Comparison of ENCODE assay signal across 8 cellular contexts in genomic region chrX:53312946-53313745, GRCh38. TPM values are rescaled to one million over a fixed set of nuclear protein-coding genes. Genes with fewer than 3 reads are reported as not detected.
DNase-seq lines count a peak whose midpoint lies in the region; ATAC-seq, FAIRE-seq and TF ChIP-seq lines count a peak whose summit lies in the region.

No MANE protein-coding gene starts in this region.

- no peaks in the 10 kb centered on the region; the same call in 1 of the 2 replicates for H3K23me2 ChIP-seq in H1 (ENCODE audit: low read depth, low read length)

- no peak overlapping the region for H3K23ac ChIP-seq in H1 (ENCODE audit: insufficient read length)

- no peak for TF ChIP-seq EP300 in H1 (IDR thresholded peaks at IDR 0.05; ENCODE audit: borderline replicate concordance in 1 of 2, low read depth in 2 of 2, low read length in 2 of 2)

- H2BK12ac ChIP-seq in H1 (ENCODE audit: low read depth, low read length), result no peak overlapping the region

- no peaks in the 10 kb centered on the region for H3K36me3 ChIP-seq in CD8-positive, alpha-beta T cell (ENCODE audit: insufficient read depth, low read length)
- H3K36me3 ChIP-seq in H1 (ENCODE audit: control insufficient read depth in 2 of 4, insufficient read depth in 4 of 4, low read length in 3 of 4), result no peaks in the 10 kb centered on the region

- no peaks in the 10 kb centered on the region for H3K27me3 ChIP-seq in CD8-positive, alpha-beta T cell (ENCODE audit: insufficient read depth, low read length)
- no peaks in the 10 kb centered on the region for H3K27me3 ChIP-seq in H1 (replicated peaks in 1 of 4; ENCODE audit: control insufficient read depth in 3 of 4, extremely low read depth in 1 of 4, insufficient read depth in 3 of 4, low read length in 3 of 4)

- no peak overlapping the region for H4K91ac ChIP-seq in H1 (replicated peaks; ENCODE audit: insufficient read length, low read length)

- H3K14ac ChIP-seq in H1 (ENCODE audit: insufficient read length), result no peak overlapping the region

- peaks cover 2% of the 10 kb centered on the region for H3K27me3 Mint-ChIP-seq in CD8-positive, alpha-beta T cell (ENCODE audit: low read depth)
- peaks cover 2% of the 10 kb centered on the region for H3K27me3 Mint-ChIP-seq in activated CD8-positive, alpha-beta T cell treated with anti-CD3 and anti-CD28 coated beads, Interleukin-2, amount 10 ng/mL, durations not matched to agents 7 days and 5 days (ENCODE audit: low read depth)
- H3K27me3 Mint-ChIP-seq in mesothelial cell of epicardium (ENCODE audit: low read depth), result peaks cover 5% of the 10 kb centered on the region

- H2BK20ac ChIP-seq in H1 (ENCODE audit: low read length), result no peak overlapping the region

- TF ChIP-seq RAD21 in H1 (IDR thresholded peaks at IDR 0.05 in 1 of 2, conservative IDR thresholded peaks at IDR 0.05 in 1 of 2; ENCODE audit: low read depth in 2 of 2, low read length in 2 of 2), result peak; percentile 64 to 76

- no peaks in the 10 kb centered on the region for H3K36me3 Mint-ChIP-seq in CD8-positive, alpha-beta T cell
- H3K36me3 Mint-ChIP-seq in activated CD8-positive, alpha-beta T cell treated with anti-CD3 and anti-CD28 coated beads, Interleukin-2, amount 10 ng/mL, durations not matched to agents 7 days and 5 days (ENCODE audit: low read depth), result no peaks in the 10 kb centered on the region
- H3K36me3 Mint-ChIP-seq in mesothelial cell of epicardium, result no peaks in the 10 kb centered on the region

- H3K18ac ChIP-seq in H1 (ENCODE audit: extremely low read depth, low read length), result no peak overlapping the region

- ATAC-seq in CD8-positive, alpha-beta T cell, result peak; percentile 39
- ATAC-seq in GM21825 (IDR thresholded peaks at IDR 0.05; ENCODE audit: unreplicated experiment) (peak; percentile 71), HG02870 (IDR thresholded peaks at IDR 0.05; ENCODE audit: unreplicated experiment) (no peak)
- peak; percentile 48 for ATAC-seq in activated CD8-positive, alpha-beta T cell treated with anti-CD3 and anti-CD28 coated beads, Interleukin-2, amount 10 ng/mL, durations not matched to agents 7 days and 5 days

- POLR2A ChIA-PET in CD8-positive, alpha-beta T cell (lab: Charles Lee), result interaction anchor here (1.3 to 1.4 kb wide), 2 partner anchors 8 to 25 kb away, joined by 3 read pairs; no protein-coding TSS in a partner anchor
- POLR2A ChIA-PET in activated CD8-positive, alpha-beta T cell treated with anti-CD3 and anti-CD28 coated beads, Interleukin-2, amount 10 ng/mL, durations not matched to agents 7 days and 5 days (lab: Charles Lee), result no interaction called here
- POLR2A ChIA-PET in H1 (lab: Charles Lee; ENCODE audit: partially characterized antibody), result no interaction called here

- peaks cover under 1 to 55% of the 10 kb centered on the region in 2 experiments; a peak in 3 of 4 replicates for H3K79me2 ChIP-seq in H1 (ENCODE audit: control insufficient read depth in 1 of 2, insufficient read depth in 2 of 2, low read length in 2 of 2)

- no peak overlapping the region for H3K27ac Mint-ChIP-seq in CD8-positive, alpha-beta T cell
- H3K27ac Mint-ChIP-seq in activated CD8-positive, alpha-beta T cell treated with anti-CD3 and anti-CD28 coated beads, Interleukin-2, amount 10 ng/mL, durations not matched to agents 7 days and 5 days, result no peak overlapping the region
- no peak overlapping the region for H3K27ac Mint-ChIP-seq in mesothelial cell of epicardium

- H3K4me1 Mint-ChIP-seq in CD8-positive, alpha-beta T cell (ENCODE audit: low read depth), result peaks cover 3% of the 10 kb centered on the region
- no peaks in the 10 kb centered on the region for H3K4me1 Mint-ChIP-seq in activated CD8-positive, alpha-beta T cell treated with anti-CD3 and anti-CD28 coated beads, Interleukin-2, amount 10 ng/mL, durations not matched to agents 7 days and 5 days (ENCODE audit: low read depth)
- H3K4me1 Mint-ChIP-seq in mesothelial cell of epicardium, result peaks cover 17% of the 10 kb centered on the region

- H3K4me3 ChIP-seq in CD8-positive, alpha-beta T cell (ENCODE audit: low read depth, low read length), result no peak overlapping the region
- H3K4me3 ChIP-seq in H1 (ENCODE audit: extremely low read depth in 1 of 4, insufficient read depth in 2 of 4, low read depth in 3 of 4, low read length in 4 of 4), result no peak overlapping the region

- no peak overlapping the region for H3K4me2 ChIP-seq in H1 (ENCODE audit: insufficient read depth in 1 of 2, low read depth in 2 of 2, low read length in 2 of 2)

- no peak overlapping the region for H2BK120ac ChIP-seq in H1 (replicated peaks; ENCODE audit: low read depth, low read length)

- 42% methylated on average over 7 of the region's 8 CpGs; no CpG with 5 or more reads in 1 of the 2 experiments for WGBS in H1 (ENCODE audit: extremely low coverage in 1 of 2, insufficient coverage in 1 of 2, insufficient read length in 1 of 2, insufficient replicate concordance in 2 of 2, low coverage in 1 of 2, low lambda C conversion rate in 2 of 2, missing lambda C conversion rate in 1 of 2), 2 experiments

- no peak overlapping the region for H2AK5ac ChIP-seq in H1 (ENCODE audit: low read depth, low read length)

- no peak overlapping the region for H3K56ac ChIP-seq in H1 (replicated peaks; ENCODE audit: insufficient read length, low read depth, low read length)

- TF ChIP-seq POLR2A in H1 (IDR thresholded peaks at IDR 0.05; ENCODE audit: control extremely low read depth in 1 of 2, low read depth in 2 of 2, low read length in 2 of 2), result no peak

- peak; percentile 29 to 78 (median 42) for DNase-seq in CD8-positive, alpha-beta T cell
- peak; percentile 58 for DNase-seq in NCI-H460 (ENCODE audit: extremely low read depth, low read depth)
- DNase-seq in activated CD8-positive, alpha-beta T cell treated with anti-CD3 and anti-CD28 coated beads, Interleukin-2, amount 10 ng/mL, durations not matched to agents 7 days and 5 days, result peak; percentile 69
- peak in 1 of 2 experiments; percentile 77 for DNase-seq in H1 (ENCODE audit: low read depth in 1 of 2, low spot score in 2 of 2)
- peak in 1 of 2 experiments; percentile 72 for DNase-seq in mesothelial cell of epicardium (ENCODE audit: low spot score in 2 of 2, unreplicated experiment in 2 of 2)
- DNase-seq in stimulated activated CD8-positive, alpha-beta memory T cell treated with anti-CD3 and anti-CD28 coated beads, Interleukin-7, amount 100 ng/mL, for 24 hours (ENCODE audit: low read depth), result peak; percentile 31

- FAIRE-seq in H1 (lab: Jason Lieb, UNC), result peak; percentile 91

- intact Hi-C loops in CD8-positive, alpha-beta T cell (cut with DNase I, micrococcal nuclease), result loop anchor here (1.0 to 10.0 kb wide), 6 partner anchors 72 to 1852 kb away; no protein-coding TSS in a partner anchor

- no peak overlapping the region for H4K8ac ChIP-seq in H1 (ENCODE audit: extremely low read depth, insufficient read depth, low read length)

- no peaks in the 10 kb centered on the region; the same call in 1 of the 2 replicates for H3K79me1 ChIP-seq in H1 (ENCODE audit: low read depth, low read length)

- TF ChIP-seq CTCF in CD8-positive, alpha-beta T cell (IDR thresholded peaks at IDR 0.05), result peak; percentile 67
- TF ChIP-seq CTCF in H1 (IDR thresholded peaks at IDR 0.05; ENCODE audit: control extremely low read depth in 1 of 3, insufficient read depth in 1 of 3, low read depth in 1 of 3, low read length in 3 of 3) (peak in 2 of 3 experiments; percentile 55 to 70; a peak in 3 of 4 replicates), mesothelial cell of epicardium (IDR thresholded peaks at IDR 0.05; ENCODE audit: unreplicated experiment) (peak; percentile 88)

- H3K9me3 ChIP-seq in CD8-positive, alpha-beta T cell (ENCODE audit: low read length), result no peaks in the 10 kb centered on the region
- H3K9me3 ChIP-seq in H1 (ENCODE audit: insufficient read depth in 2 of 2, low read depth in 1 of 2, low read length in 1 of 2), result no peaks in the 10 kb centered on the region

- H3K4me1 ChIP-seq in CD8-positive, alpha-beta T cell (ENCODE audit: insufficient read depth, low read length), result no peaks in the 10 kb centered on the region
- H3K4me1 ChIP-seq in H1 (replicated peaks in 1 of 4; ENCODE audit: control insufficient read depth in 3 of 4, insufficient read depth in 4 of 4, low read length in 3 of 4), result peaks cover 0 to 9% (median 4%) of the 10 kb centered on the region in 4 experiments; a peak in 6 of 7 replicates

- H3K27ac ChIP-seq in CD8-positive, alpha-beta T cell (ENCODE audit: low read depth, low read length), result no peak overlapping the region
- no peak overlapping the region for H3K27ac ChIP-seq in H1 (ENCODE audit: low read depth, low read length)

- H2BK15ac ChIP-seq in H1 (ENCODE audit: low read length), result no peak overlapping the region

- H2AFZ ChIP-seq in H1 (ENCODE audit: low read length), result no peak overlapping the region

- H3K4ac ChIP-seq in H1 (replicated peaks; ENCODE audit: insufficient read length, low read depth, low read length), result no peak overlapping the region

- CTCF ChIA-PET in CD8-positive, alpha-beta T cell (lab: Charles Lee), result interaction anchor here (0.6 to 5.8 kb wide), 19 partner anchors 7 to 246 kb away, joined by 3 to 44 read pairs (median 6); partner anchors contain the start of genes RIBC1 and SMC1A
- CTCF ChIA-PET in activated CD8-positive, alpha-beta T cell treated with anti-CD3 and anti-CD28 coated beads, Interleukin-2, amount 10 ng/mL, durations not matched to agents 7 days and 5 days (lab: Charles Lee), result interaction anchor here (0.6 to 5.4 kb wide), 35 partner anchors 10 to 311 kb away, joined by 3 to 42 read pairs (median 4); partner anchors contain the start of genes HSD17B10, RIBC1 and SMC1A
- CTCF ChIA-PET in H1 (lab: Charles Lee; ENCODE audit: partially characterized antibody), result interaction anchor here (0.6 to 5.0 kb wide), 37 partner anchors 9 to 236 kb away, joined by 3 to 52 read pairs (median 5); partner anchors contain the start of gene IQSEC2

- no peak overlapping the region for H3K4me3 Mint-ChIP-seq in CD8-positive, alpha-beta T cell
- H3K4me3 Mint-ChIP-seq in activated CD8-positive, alpha-beta T cell treated with anti-CD3 and anti-CD28 coated beads, Interleukin-2, amount 10 ng/mL, durations not matched to agents 7 days and 5 days, result no peak overlapping the region
- no peak overlapping the region for H3K4me3 Mint-ChIP-seq in mesothelial cell of epicardium

- no peak overlapping the region for H2BK5ac ChIP-seq in H1 (ENCODE audit: low read depth, low read length)

- H4K20me1 ChIP-seq in H1 (replicated peaks in 1 of 2; ENCODE audit: control insufficient read depth in 1 of 2, insufficient read depth in 2 of 2, low read length in 2 of 2), result peaks cover 0 to 3% of the 10 kb centered on the region in 2 experiments

- no peak overlapping the region for H4K5ac ChIP-seq in H1 (ENCODE audit: insufficient read length, low read depth, low read length)

- no peak overlapping the region for H3K9ac ChIP-seq in H1 (replicated peaks in 1 of 4; ENCODE audit: extremely low read depth in 1 of 4, low read depth in 3 of 4, low read length in 3 of 4)

- H3K9me3 Mint-ChIP-seq in CD8-positive, alpha-beta T cell, result no peaks in the 10 kb centered on the region
- no peaks in the 10 kb centered on the region for H3K9me3 Mint-ChIP-seq in activated CD8-positive, alpha-beta T cell treated with anti-CD3 and anti-CD28 coated beads, Interleukin-2, amount 10 ng/mL, durations not matched to agents 7 days and 5 days (ENCODE audit: insufficient read depth)
- H3K9me3 Mint-ChIP-seq in mesothelial cell of epicardium, result peaks cover 22% of the 10 kb centered on the region

RNA-seq across cellular contexts. Expression of gene IQSEC2, which starts 31.8 kb away (rescaled TPM):
- total RNA-seq in CD8-positive, alpha-beta T cell, result 1 to 10 TPM in 1 of 2 experiments, under 1 TPM in 1; 0.78 to 1.0 TPM
- 15.6 and 18.9 TPM in 2 replicates for total RNA-seq in NCI-H460 (2014; rRNA removed; shearing (Covaris generic))
- 10.1 and 13.8 TPM in 2 replicates for polyA plus RNA-seq in NCI-H460 (2014; cell fraction: nucleus; rRNA removed)
- not detected for total RNA-seq in activated CD8-positive, alpha-beta T cell treated with anti-CD3 and anti-CD28 coated beads, Interleukin-2, amount 10 ng/mL, durations not matched to agents 7 days and 5 days
- total RNA-seq in H1 (2021; fragmentation: NEBNext Ultra II Directional; extraction: Animal tissue kit (Norgen Biotek cat#: 25700)), result 48.5 and 54.9 TPM in 2 replicates
- polyA plus RNA-seq in H1 (2011; rRNA removed), result 6.1 and 11.6 TPM in 2 replicates
- 5.7 TPM for polyA plus RNA-seq in H1 (2011; cell fraction: cytosol; rRNA removed)
- polyA plus RNA-seq in H1 (2011; cell fraction: nucleus; rRNA removed), result 35.1 TPM
- polyA plus RNA-seq in H1 (2012, experiment 1 of 2), result 15.3 to 18.0 TPM (median 16.2 TPM) in 4 replicates
- polyA plus RNA-seq in H1 (2012, experiment 2 of 2), result 9.0 TPM
- 29.9 TPM for polyA plus RNA-seq in H1 (2013, experiment 1 of 2)
- 31.2 TPM for polyA plus RNA-seq in H1 (2013, experiment 2 of 2)
- 8.6 and 14.4 TPM in 2 replicates for polyA minus RNA-seq in H1 (2011; rRNA and poly(A)+ RNA removed)
- polyA minus RNA-seq in H1 (2011; cell fraction: cytosol; rRNA and poly(A)+ RNA removed), result 8.1 TPM
- 13.4 TPM for polyA minus RNA-seq in H1 (2011; cell fraction: nucleus; rRNA and poly(A)+ RNA removed)
- 19.8 to 23.0 TPM (median 22.2 TPM) in 3 replicates for total RNA-seq in mesothelial cell of epicardium
